Comparison of ENCODE assay signal across 8 cellular contexts in the genomic region with DNA sequence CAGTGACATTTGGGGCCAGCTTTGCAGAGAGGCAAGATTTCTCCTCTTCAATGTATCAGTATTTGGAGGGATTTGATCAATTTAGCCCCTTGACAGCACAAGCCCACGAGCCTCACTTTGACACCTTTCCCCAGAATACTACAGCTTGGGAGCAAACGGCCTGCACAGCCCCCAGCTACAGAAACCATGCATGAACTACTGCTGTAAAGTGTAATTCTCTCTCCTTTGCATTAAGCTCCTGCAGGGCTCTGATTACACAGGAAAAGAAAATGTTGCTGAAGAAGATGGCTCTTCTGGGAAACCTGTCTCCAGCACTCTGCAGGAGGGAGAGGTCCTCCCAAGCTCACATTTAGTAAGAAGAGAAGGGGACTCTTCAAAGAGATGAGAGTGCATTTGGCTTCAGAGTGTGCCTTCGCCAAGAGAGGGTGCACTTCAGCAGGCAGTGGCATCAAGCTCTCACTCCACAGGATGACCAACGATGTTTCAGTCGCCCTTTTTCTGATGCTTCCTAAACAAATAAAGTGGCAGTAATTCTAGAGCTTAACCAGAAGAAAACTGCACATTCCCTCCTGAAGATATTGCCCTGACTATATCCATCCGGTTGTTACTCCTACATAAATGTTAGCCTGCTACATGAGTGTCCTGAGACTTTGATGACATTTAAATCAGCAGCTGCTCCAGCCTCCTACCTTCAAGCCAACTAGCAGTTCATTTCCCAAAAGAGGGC.
DNase-seq lines count a peak whose midpoint lies in the region; ATAC-seq and TF ChIP-seq lines count a peak whose summit lies in the region.

No MANE protein-coding gene starts in this region.

- H2BK15ac ChIP-seq in mesendoderm (replicated peaks; ENCODE audit: low read depth), result no peak overlapping the region

- no peak overlapping the region for H3K4ac ChIP-seq in mesendoderm (ENCODE audit: low read depth, low read length)

- peak overlapping the region; percentile 60 for H3K27ac Mint-ChIP-seq in activated CD4-positive, alpha-beta T cell treated with anti-CD3 and anti-CD28 coated beads for 36 hours
- peak overlapping the region in 2 of 9 donors; percentile 21 to 28 for H3K27ac Mint-ChIP-seq in naive thymus-derived CD4-positive, alpha-beta T cell

- no peak overlapping the region for H2AK5ac ChIP-seq in mesendoderm (ENCODE audit: low read length)

- H3K27ac ChIP-seq in mesendoderm (ENCODE audit: low read depth, low read length), result no peak overlapping the region
- no peak overlapping the region for H3K27ac ChIP-seq in naive thymus-derived CD4-positive, alpha-beta T cell (ENCODE audit: low read depth, low read length)

- H3K79me2 ChIP-seq in mesendoderm (ENCODE audit: control insufficient read depth, insufficient read depth, low read length), result no peaks in the 10 kb centered on the region

- DNase-seq in activated CD4-positive, alpha-beta T cell treated with anti-CD3 and anti-CD28 coated beads for 36 hours, result peak; percentile 48
- DNase-seq in activated CD4-positive, alpha-beta T cell treated with anti-CD3 and anti-CD28 coated beads, Interleukin-2, amount 50 U/mL, for 1 hour, result no peak
- DNase-seq in NCI-H69 (lab: John Stamatoyannopoulos, UW), result peak; percentile 32
- peak; percentile 81 for DNase-seq in choroid plexus epithelial cell (ENCODE audit: low read depth)
- peak; percentile 66 for DNase-seq in mesendoderm
- no peak for DNase-seq in activated CD4-positive, CD25-positive, alpha-beta regulatory T cell (lab: John Stamatoyannopoulos, UW)
- no peak for DNase-seq in naive thymus-derived CD4-positive, alpha-beta T cell
- no peak for DNase-seq in GOT3 (lab: John Stamatoyannopoulos, UW)

- H3K18ac ChIP-seq in mesendoderm (ENCODE audit: low read length), result no peak overlapping the region

- POLR2A ChIA-PET in activated CD4-positive, alpha-beta T cell treated with anti-CD3 and anti-CD28 coated beads for 36 hours (lab: Charles Lee), result interaction anchor here (1.6 kb wide), 1 partner anchor 118 kb away, joined by 3 read pairs; no protein-coding TSS in a partner anchor
- POLR2A ChIA-PET in naive thymus-derived CD4-positive, alpha-beta T cell (lab: Charles Lee), result no interaction called here

- peaks cover 39% of the 10 kb centered on the region for H3K4me1 Mint-ChIP-seq in activated CD4-positive, alpha-beta T cell treated with anti-CD3 and anti-CD28 coated beads for 36 hours
- H3K4me1 Mint-ChIP-seq in naive thymus-derived CD4-positive, alpha-beta T cell, result peaks cover 0 to 53% (median 0%) of the 10 kb centered on the region in 7 donors

- no peak overlapping the region for H3K9ac ChIP-seq in mesendoderm (ENCODE audit: low read length)

- no CpG with 5 or more reads among the region's 6 CpGs for WGBS in mesendoderm (ENCODE audit: extremely low coverage, insufficient coverage, low lambda C conversion rate)

- ATAC-seq in activated CD4-positive, alpha-beta T cell treated with anti-CD3 and anti-CD28 coated beads for 36 hours, result peak; percentile 53
- ATAC-seq in naive thymus-derived CD4-positive, alpha-beta T cell, result no peak

- no peaks in the 10 kb centered on the region for H3K79me1 ChIP-seq in mesendoderm (ENCODE audit: low read length)

- no peaks in the 10 kb centered on the region for H3K27me3 ChIP-seq in mesendoderm (ENCODE audit: insufficient read depth, low read length, poor library complexity)
- H3K27me3 ChIP-seq in naive thymus-derived CD4-positive, alpha-beta T cell (ENCODE audit: control insufficient read depth in 2 of 2, insufficient read depth in 2 of 2, low read length in 2 of 2), result no peaks in the 10 kb centered on the region

- peaks cover 16% of the 10 kb centered on the region for H3K36me3 Mint-ChIP-seq in activated CD4-positive, alpha-beta T cell treated with anti-CD3 and anti-CD28 coated beads for 36 hours (ENCODE audit: low read depth)
- H3K36me3 Mint-ChIP-seq in naive thymus-derived CD4-positive, alpha-beta T cell, result peaks cover 0 to 53% (median 7%) of the 10 kb centered on the region in 5 donors

- H3K4me3 ChIP-seq in choroid plexus epithelial cell (ENCODE audit: low read depth, low read length) (no peak overlapping the region), mesendoderm (ENCODE audit: low read length) (no peak overlapping the region)
- H3K4me3 ChIP-seq in naive thymus-derived CD4-positive, alpha-beta T cell (ENCODE audit: low read length), result no peak overlapping the region

- H4K8ac ChIP-seq in mesendoderm (ENCODE audit: low read depth, low read length), result no peak overlapping the region

- no peak overlapping the region for H3K23ac ChIP-seq in mesendoderm (ENCODE audit: low read length)

- peak; percentile 75 for TF ChIP-seq CTCF in choroid plexus epithelial cell (conservative IDR thresholded peaks at IDR 0.05; ENCODE audit: low read depth, low read length)

- H4K5ac ChIP-seq in mesendoderm (ENCODE audit: low read length), result no peak overlapping the region

- H2BK5ac ChIP-seq in mesendoderm (ENCODE audit: low read length), result no peak overlapping the region

- CTCF ChIA-PET in activated CD4-positive, alpha-beta T cell treated with anti-CD3 and anti-CD28 coated beads for 36 hours (lab: Charles Lee), result interaction anchor here (0.7 to 1.7 kb wide), 6 partner anchors 10 to 337 kb away, joined by 3 to 7 read pairs (median 3); no protein-coding TSS in a partner anchor
- CTCF ChIA-PET in naive thymus-derived CD4-positive, alpha-beta T cell (lab: Charles Lee), result no interaction called here

- H3K56ac ChIP-seq in mesendoderm (ENCODE audit: low read length), result no peak overlapping the region

- H3K4me3 Mint-ChIP-seq in activated CD4-positive, alpha-beta T cell treated with anti-CD3 and anti-CD28 coated beads for 36 hours, result no peak overlapping the region
- peak overlapping the region in 1 of 10 donors; percentile 15 for H3K4me3 Mint-ChIP-seq in naive thymus-derived CD4-positive, alpha-beta T cell

- no peak overlapping the region for H3K4me2 ChIP-seq in mesendoderm (ENCODE audit: low read length)

- intact Hi-C loops in activated CD4-positive, alpha-beta T cell treated with anti-CD3 and anti-CD28 coated beads for 36 hours (cut with DNase I, micrococcal nuclease), result no loop called here
- intact Hi-C loops in naive thymus-derived CD4-positive, alpha-beta T cell (cut with micrococcal nuclease), result loop anchor here (2.0 kb wide), 2 partner anchors 163 to 335 kb away; no protein-coding TSS in a partner anchor

- H3K9me3 ChIP-seq in naive thymus-derived CD4-positive, alpha-beta T cell (ENCODE audit: control insufficient read depth in 2 of 3, low read length in 3 of 3), result peaks cover 0 to 3% (median 0%) of the 10 kb centered on the region in 3 experiments

- H2BK120ac ChIP-seq in mesendoderm (ENCODE audit: low read depth, low read length), result no peak overlapping the region

- H3K9me3 Mint-ChIP-seq in activated CD4-positive, alpha-beta T cell treated with anti-CD3 and anti-CD28 coated beads for 36 hours (ENCODE audit: low read depth), result peaks cover 14% of the 10 kb centered on the region
- peaks cover 6 to 19% (median 9%) of the 10 kb centered on the region in 11 donors for H3K9me3 Mint-ChIP-seq in naive thymus-derived CD4-positive, alpha-beta T cell

- H3K36me3 ChIP-seq in mesendoderm (ENCODE audit: control insufficient read depth, insufficient read depth, low read length), result no peaks in the 10 kb centered on the region
- no peaks in the 10 kb centered on the region for H3K36me3 ChIP-seq in naive thymus-derived CD4-positive, alpha-beta T cell (ENCODE audit: control insufficient read depth in 2 of 3, insufficient read depth in 3 of 3, low read length in 3 of 3)

- peaks cover 2% of the 10 kb centered on the region for H3K4me1 ChIP-seq in mesendoderm (ENCODE audit: control insufficient read depth, low read depth, low read length)
- H3K4me1 ChIP-seq in naive thymus-derived CD4-positive, alpha-beta T cell (ENCODE audit: control insufficient read depth in 2 of 2, insufficient read depth in 2 of 2, low read length in 2 of 2), result no peaks in the 10 kb centered on the region

- H3K27me3 Mint-ChIP-seq in activated CD4-positive, alpha-beta T cell treated with anti-CD3 and anti-CD28 coated beads for 36 hours, result peaks cover 4% of the 10 kb centered on the region
- H3K27me3 Mint-ChIP-seq in naive thymus-derived CD4-positive, alpha-beta T cell, result peaks cover 0 to 4% (median 0%) of the 10 kb centered on the region in 5 donors

Comparison
In these comparisons a context has a peak if more than half of its experiments do, and no peak if none do; other contexts are left out.
1. DNase-seq: peak in activated CD4-positive, alpha-beta T cell treated with anti-CD3 and anti-CD28 coated beads for 36 hours (single experiment), NCI-H69 (single experiment), choroid plexus epithelial cell (single experiment) and mesendoderm (single experiment); none in activated CD4-positive, alpha-beta T cell treated with anti-CD3 and anti-CD28 coated beads, Interleukin-2, amount 50 U/mL, for 1 hour (single experiment), activated CD4-positive, CD25-positive, alpha-beta regulatory T cell (0 of 4), naive thymus-derived CD4-positive, alpha-beta T cell (0 of 9) and GOT3 (single experiment).
2. intact Hi-C loops: an anchor here in naive thymus-derived CD4-positive, alpha-beta T cell (2.0 kb wide); none called in activated CD4-positive, alpha-beta T cell treated with anti-CD3 and anti-CD28 coated beads for 36 hours.